ENCODE assay signal across 18 cellular contexts in genomic region chr13:30638301-30638700, GRCh38. TPM values are rescaled to one million over a fixed set of nuclear protein-coding genes. Genes with fewer than 3 reads are reported as not detected.
DNase-seq lines count a peak whose midpoint lies in the region; ATAC-seq lines count a peak whose summit lies in the region.
"Had no signal": no experiment of that assay in that cellular context is flagged by ENCODE, and none has a peak within 500 bp of the region (broad histone marks: within the 10 kb centered on the region; RNA-seq: fewer than 3 reads in every experiment).

No MANE protein-coding gene starts in this region.

- peaks cover 69% of the 10 kb centered on the region for H3K36me3 ChIP-seq in MG63

- CTCF ChIA-PET in activated naive CD4-positive, alpha-beta T cell treated with anti-CD3 and anti-CD28 coated beads, Interleukin-2, amount 10 ng/mL, durations not matched to agents 7 days and 5 days (lab: Charles Lee): no interaction called here

- peaks cover 63% of the 10 kb centered on the region for H3K4me1 Mint-ChIP-seq in activated naive CD4-positive, alpha-beta T cell treated with anti-CD3 and anti-CD28 coated beads, Interleukin-2, amount 50 U/mL, for 24 hours
- peaks cover 26% of the 10 kb centered on the region for H3K4me1 Mint-ChIP-seq in activated naive CD4-positive, alpha-beta T cell treated with anti-CD3 and anti-CD28 coated beads, Interleukin-2, amount 10 ng/mL, durations not matched to agents 7 days and 5 days

- peaks cover 33% of the 10 kb centered on the region for H3K36me3 Mint-ChIP-seq in activated naive CD4-positive, alpha-beta T cell treated with anti-CD3 and anti-CD28 coated beads, Interleukin-2, amount 50 U/mL, for 24 hours
- peaks cover 59% of the 10 kb centered on the region for H3K36me3 Mint-ChIP-seq in activated naive CD4-positive, alpha-beta T cell treated with anti-CD3 and anti-CD28 coated beads, Interleukin-2, amount 10 ng/mL, durations not matched to agents 7 days and 5 days

- no peaks in the 10 kb centered on the region for H3K9me3 ChIP-seq in MG63
- H3K9me3 ChIP-seq: A549 had no signal

- peak; percentile 88 for ATAC-seq in left lobe of liver
- no peak for ATAC-seq in HG03520 (IDR thresholded peaks at IDR 0.05; ENCODE audit: unreplicated experiment)
- no peak for ATAC-seq in HG03342 (IDR thresholded peaks at IDR 0.05; ENCODE audit: unreplicated experiment)
- ATAC-seq: A549 had no signal

- peak overlapping the region; percentile 82 for H3K27ac ChIP-seq in caudate nucleus (ENCODE audit: low read depth, low read length)
- H3K27ac ChIP-seq: 22Rv1, A549, C4-2B, GM23248 had no signal

- H3K27me3 Mint-ChIP-seq in activated naive CD4-positive, alpha-beta T cell treated with anti-CD3 and anti-CD28 coated beads, Interleukin-2, amount 50 U/mL, for 24 hours: no peaks in the 10 kb centered on the region
- no peaks in the 10 kb centered on the region for H3K27me3 Mint-ChIP-seq in activated naive CD4-positive, alpha-beta T cell treated with anti-CD3 and anti-CD28 coated beads, Interleukin-2, amount 10 ng/mL, durations not matched to agents 7 days and 5 days
- H3K27me3 Mint-ChIP-seq: CD4-positive, alpha-beta T cell had no signal

- no peak overlapping the region for H3K4me3 ChIP-seq in MG63
- H3K4me3 ChIP-seq: A549, GM23248, HAP-1 had no signal

- DNase-seq in activated naive CD4-positive, alpha-beta T cell treated with anti-CD3 and anti-CD28 coated beads, Interleukin-2, amount 10 ng/mL, durations not matched to agents 7 days and 5 days: no peak
- no peak for DNase-seq in caudate nucleus (lab: John Stamatoyannopoulos, UW)
- no peak for DNase-seq in left lobe of liver (ENCODE audit: low spot score)
- DNase-seq in MG63: no peak
- DNase-seq: AML-193; Calu3; CD4-positive, alpha-beta T cell; DMS53; DND-41; EL; GM23248 had no signal

- H3K27ac Mint-ChIP-seq in activated naive CD4-positive, alpha-beta T cell treated with anti-CD3 and anti-CD28 coated beads, Interleukin-2, amount 50 U/mL, for 24 hours: peak overlapping the region; percentile 6
- H3K27ac Mint-ChIP-seq in activated naive CD4-positive, alpha-beta T cell treated with anti-CD3 and anti-CD28 coated beads, Interleukin-2, amount 10 ng/mL, durations not matched to agents 7 days and 5 days: no peak overlapping the region

- no peaks in the 10 kb centered on the region for H3K9me3 Mint-ChIP-seq in activated naive CD4-positive, alpha-beta T cell treated with anti-CD3 and anti-CD28 coated beads, Interleukin-2, amount 50 U/mL, for 24 hours
- H3K9me3 Mint-ChIP-seq in activated naive CD4-positive, alpha-beta T cell treated with anti-CD3 and anti-CD28 coated beads, Interleukin-2, amount 10 ng/mL, durations not matched to agents 7 days and 5 days: no peaks in the 10 kb centered on the region
- H3K9me3 Mint-ChIP-seq: CD4-positive, alpha-beta T cell had no signal

- H3K4me3 Mint-ChIP-seq in activated naive CD4-positive, alpha-beta T cell treated with anti-CD3 and anti-CD28 coated beads, Interleukin-2, amount 50 U/mL, for 24 hours: no peak overlapping the region
- no peak overlapping the region for H3K4me3 Mint-ChIP-seq in activated naive CD4-positive, alpha-beta T cell treated with anti-CD3 and anti-CD28 coated beads, Interleukin-2, amount 10 ng/mL, durations not matched to agents 7 days and 5 days
- H3K4me3 Mint-ChIP-seq: CD4-positive, alpha-beta T cell had no signal

- no peaks in the 10 kb centered on the region for H3K27me3 ChIP-seq in MG63

RNA-seq across cellular contexts. Expression of gene USPL1, which starts 20.6 kb away (rescaled TPM):
- total RNA-seq in left lobe of liver: 7.4 TPM
- 20.3 and 23.4 TPM in 2 replicates for total RNA-seq in MG63 (2014; rRNA removed; shearing (Covaris generic); ENCODE audit: low replicate concordance)
